9 cellular contexts compared by ENCODE assay signal in the genomic region with DNA sequence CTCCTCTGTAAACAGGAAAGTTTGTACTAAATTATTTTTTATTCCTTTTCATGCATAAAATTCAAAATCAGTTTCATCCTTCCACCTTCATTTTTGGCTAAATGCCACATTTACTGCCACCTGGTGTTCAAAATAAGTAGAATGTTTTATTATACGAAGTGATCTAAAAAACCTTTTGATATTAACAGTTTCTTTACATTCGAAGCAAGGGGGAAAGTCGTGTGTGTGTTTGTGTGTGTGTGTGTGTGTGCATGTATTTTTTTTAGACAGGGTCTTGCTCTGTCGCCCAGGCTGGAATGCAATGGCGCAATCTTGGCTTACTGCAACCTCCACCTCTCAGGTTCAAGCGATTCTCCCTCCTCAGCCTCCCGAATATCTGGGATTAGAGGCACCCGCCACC. TPM values are rescaled to one million over a fixed set of nuclear protein-coding genes. Genes with fewer than 3 reads are reported as not detected.
A peak's percentile ranks its signal among the peaks of the same experiment; 100 is the strongest.
DNase-seq lines count a peak whose midpoint lies in the region; ATAC-seq and TF ChIP-seq lines count a peak whose summit lies in the region.
"Had no signal": no experiment of that assay in that cellular context is flagged by ENCODE, and none has a peak within 500 bp of the region (broad histone marks: within the 10 kb centered on the region; RNA-seq: fewer than 3 reads in every experiment).

No MANE protein-coding gene starts in this region.

- peak overlapping the region; percentile 53; the same call in 1 of the 2 replicates for H3K4me2 ChIP-seq in OCI-LY3 (ENCODE audit: low read length)
- no peak overlapping the region for H3K4me2 ChIP-seq in fibroblast of lung (ENCODE audit: extremely low read depth, insufficient read depth, low read length)

- DNase-seq in NOMO-1 treated with DMSO at 0.1 percent for 48 hours (lab: John Stamatoyannopoulos, UW; ENCODE audit: unreplicated experiment) (peak; percentile 12), NOMO-1 (lab: John Stamatoyannopoulos, UW; ENCODE audit: unreplicated experiment in 2 of 2) (no peak), fibroblast of lung (ENCODE audit: low read depth in 2 of 2) (peak; percentile 23 to 62), tibial artery (no peak), T1000 (lab: John Stamatoyannopoulos, UW) (no peak)
- DNase-seq in stimulated activated CD4-positive, alpha-beta T cell treated with anti-CD3 and anti-CD28 coated beads, Interleukin-15, amount 100 ng/mL, for 24 hours, result no peak
- DNase-seq: left colon had no signal

- H3K9ac ChIP-seq in OCI-LY3 (ENCODE audit: low read length), result no peak overlapping the region
- H3K9ac ChIP-seq in fibroblast of lung (ENCODE audit: insufficient read depth, low read length), result no peak overlapping the region

- H3K4me1 ChIP-seq in OCI-LY3 (ENCODE audit: low read length) (peaks cover 9% of the 10 kb centered on the region), fibroblast of lung (ENCODE audit: control insufficient read depth, extremely low read depth, insufficient read depth, low read length) (no peaks in the 10 kb centered on the region), tibial artery (no peaks in the 10 kb centered on the region)

- H2AFZ ChIP-seq in OCI-LY3 (ENCODE audit: low read depth, low read length) (peak overlapping the region; percentile 49; the same call in 1 of the 2 replicates), fibroblast of lung (ENCODE audit: low read length) (no peak overlapping the region)

- intact Hi-C loops in tibial artery (cut with DNase I; ENCODE audit: low total_unique reads), result no loop called here

- no peaks in the 10 kb centered on the region for H3K9me3 ChIP-seq in OCI-LY3 (ENCODE audit: insufficient read depth, low read length)
- no peaks in the 10 kb centered on the region for H3K9me3 ChIP-seq in fibroblast of lung (ENCODE audit: control insufficient read depth, insufficient read depth, low read depth, low read length)
- H3K9me3 ChIP-seq in tibial artery, result no peaks in the 10 kb centered on the region

- H3K27me3 ChIP-seq in OCI-LY3 (ENCODE audit: low read depth, low read length) (no peaks in the 10 kb centered on the region; the same call in 1 of the 2 replicates), fibroblast of lung (ENCODE audit: control insufficient read depth, insufficient read depth, low read length) (no peaks in the 10 kb centered on the region), tibial artery (no peaks in the 10 kb centered on the region)

- H3K36me3 ChIP-seq in OCI-LY3 (replicated peaks; ENCODE audit: low read depth, low read length) (no peaks in the 10 kb centered on the region), fibroblast of lung (ENCODE audit: control insufficient read depth, insufficient read depth, low read length) (no peaks in the 10 kb centered on the region), tibial artery (no peaks in the 10 kb centered on the region)

- peak overlapping the region; percentile 47 for H3K4me3 ChIP-seq in OCI-LY3 (ENCODE audit: low read length)
- no peak overlapping the region for H3K4me3 ChIP-seq in fibroblast of lung (replicated peaks in 1 of 4; ENCODE audit: control extremely low read depth in 1 of 4, insufficient read depth in 1 of 4, low read depth in 3 of 4, low read length in 4 of 4)
- no peak overlapping the region for H3K4me3 ChIP-seq in tibial artery

- no peaks in the 10 kb centered on the region for H3K79me2 ChIP-seq in OCI-LY3 (ENCODE audit: low read length)
- no peaks in the 10 kb centered on the region for H3K79me2 ChIP-seq in fibroblast of lung (ENCODE audit: control insufficient read depth, insufficient read depth, low read length)

- ATAC-seq in GM18873 (IDR thresholded peaks at IDR 0.05; ENCODE audit: low FRiP score, unreplicated experiment), result no peak
- ATAC-seq: left colon had no signal

- TF ChIP-seq CTCF in OCI-LY3 (IDR thresholded peaks at IDR 0.05; ENCODE audit: low read depth, low read length) (peak; percentile 61), fibroblast of lung (conservative IDR thresholded peaks at IDR 0.05 in 1 of 2, IDR thresholded peaks at IDR 0.05 in 1 of 2; ENCODE audit: low read depth in 1 of 2, low read length in 2 of 2) (peak; percentile 31 to 42), tibial artery (IDR thresholded peaks at IDR 0.05) (peak; percentile 38 to 49)

- no peaks in the 10 kb centered on the region for H4K20me1 ChIP-seq in OCI-LY3 (ENCODE audit: insufficient read depth, low read length)
- no peaks in the 10 kb centered on the region for H4K20me1 ChIP-seq in fibroblast of lung (ENCODE audit: control insufficient read depth, extremely low read depth, insufficient read depth, low read length)

- H3K27ac ChIP-seq in OCI-LY3 (ENCODE audit: low read length), result no peak overlapping the region
- H3K27ac ChIP-seq in fibroblast of lung (ENCODE audit: insufficient read depth, low read length), result no peak overlapping the region
- H3K27ac ChIP-seq in tibial artery, result no peak overlapping the region

RNA-seq across cellular contexts. Expression of a gene that starts 9.0 kb away (rescaled TPM):
- 58.6 and 105 TPM in 2 replicates for total RNA-seq in fibroblast of lung
- 31.2 and 64.2 TPM in 2 replicates for polyA plus RNA-seq in fibroblast of lung
- polyA plus RNA-seq in fibroblast of lung (2012), result 15.7 and 34.1 TPM in 2 replicates
- 98.1 and 102 TPM in 2 replicates for polyA minus RNA-seq in fibroblast of lung (ENCODE audit: low replicate concordance)

Comparison
In these comparisons a context has a peak if more than half of its experiments do, and no peak if none do; other contexts are left out.
1. DNase-seq: peak in NOMO-1 treated with DMSO at 0.1 percent for 48 hours (single experiment) and fibroblast of lung (2 of 2); none in NOMO-1 (0 of 2), tibial artery (0 of 2), T1000 (single experiment) and stimulated activated CD4-positive, alpha-beta T cell treated with anti-CD3 and anti-CD28 coated beads, Interleukin-15, amount 100 ng/mL, for 24 hours (single experiment).
2. Peak in every context shown above with its lines, with median percentiles within 50 percentile points of each other: CTCF ChIP-seq.